Comparison of ENCODE assay signal across 9 cellular contexts in genomic region chr17:64005734-64006167, GRCh38. TPM values are rescaled to one million over a fixed set of nuclear protein-coding genes. Genes with fewer than 3 reads are reported as not detected.
A peak's percentile ranks its signal among the peaks of the same experiment; 100 is the strongest.
DNase-seq lines count a peak whose midpoint lies in the region; ATAC-seq and TF ChIP-seq lines count a peak whose summit lies in the region.
"Had no signal": no experiment of that assay in that cellular context is flagged by ENCODE, and none has a peak within 500 bp of the region (broad histone marks: within the 10 kb centered on the region; RNA-seq: fewer than 3 reads in every experiment).

No MANE protein-coding gene starts in this region.

- H3K4me3 Mint-ChIP-seq in H9, result no peak overlapping the region

- no peaks in the 10 kb centered on the region for H3K9me3 Mint-ChIP-seq in H9

- H3K4me2 ChIP-seq in BLaER1 (peak overlapping the region; percentile 91), H9 (ENCODE audit: insufficient read depth, insufficient read length, low read length) (no peak overlapping the region), SK-N-SH (no peak overlapping the region), mesendoderm (ENCODE audit: low read length) (no peak overlapping the region)

- H3K79me1 ChIP-seq in H9 (ENCODE audit: insufficient read depth, low read depth, low read length, poor library complexity, severe bottlenecking) (no peaks in the 10 kb centered on the region), mesendoderm (ENCODE audit: low read length) (no peaks in the 10 kb centered on the region)

- H3K27ac Mint-ChIP-seq in H9, result no peak overlapping the region; a peak in 1 of 7 replicates

- CTCF ChIA-PET in SK-N-SH (lab: Yijun Ruan, JAX), result interaction anchor here (0.5 to 4.6 kb wide), 14 partner anchors 12 to 707 kb away, joined by 3 to 32 read pairs (median 7); partner anchors contain the start of genes CSHL1 and GH1

- peak overlapping the region; percentile 80 for H3K27ac ChIP-seq in BLaER1
- H3K27ac ChIP-seq in H9 (ENCODE audit: insufficient read length, low read depth, low read length), result no peak overlapping the region
- H3K27ac ChIP-seq in SK-N-SH (ENCODE audit: low read depth in 2 of 2, low read length in 1 of 2), result peak overlapping the region in 1 of 2 experiments; percentile 53; a peak in 1 of 4 replicates
- H3K27ac ChIP-seq in right lobe of liver, result no peak overlapping the region
- no peak overlapping the region for H3K27ac ChIP-seq in mesendoderm (ENCODE audit: low read depth, low read length)
- H3K27ac ChIP-seq: SK-N-MC had no signal

- no peak overlapping the region for H3K14ac ChIP-seq in H9 (ENCODE audit: insufficient read depth, low read length)

- intact Hi-C loops in right lobe of liver (cut with DNase I), result loop anchor here in 1 of 2 donors (10.0 kb wide), 1 partner anchor 61 kb away; no protein-coding TSS in a partner anchor

- H3K79me2 ChIP-seq in H9 (ENCODE audit: insufficient read depth, low read length), result no peaks in the 10 kb centered on the region
- no peaks in the 10 kb centered on the region for H3K79me2 ChIP-seq in SK-N-SH (ENCODE audit: insufficient read depth)
- no peaks in the 10 kb centered on the region for H3K79me2 ChIP-seq in mesendoderm (ENCODE audit: control insufficient read depth, insufficient read depth, low read length)

- peak overlapping the region; percentile 58 for H3K4me3 ChIP-seq in BLaER1
- H3K4me3 ChIP-seq in SK-N-SH (ENCODE audit: low read depth in 2 of 2, low read length in 1 of 2), result no peak overlapping the region
- H3K4me3 ChIP-seq in right lobe of liver, result no peak overlapping the region
- H3K4me3 ChIP-seq in mesendoderm (ENCODE audit: low read length), result no peak overlapping the region
- H3K4me3 ChIP-seq: SK-N-MC had no signal

- H3K27me3 Mint-ChIP-seq in H9 (ENCODE audit: low read depth), result peaks cover 4% of the 10 kb centered on the region

- H3K18ac ChIP-seq in H9 (ENCODE audit: insufficient read length, low read depth, low read length) (no peak overlapping the region), mesendoderm (ENCODE audit: low read length) (no peak overlapping the region)

- no peak overlapping the region for H2BK12ac ChIP-seq in H9 (ENCODE audit: insufficient read length, low read depth, low read length)

- H2BK120ac ChIP-seq in H9 (ENCODE audit: low read depth, low read length, poor library complexity, severe bottlenecking) (no peak overlapping the region), mesendoderm (ENCODE audit: low read depth, low read length) (no peak overlapping the region)

- peaks cover 14 to 24% of the 10 kb centered on the region in 2 experiments for H3K4me1 Mint-ChIP-seq in H9

- TF ChIP-seq EP300 in SK-N-SH (IDR thresholded peaks at IDR 0.05; ENCODE audit: borderline replicate concordance in 1 of 2, low read depth in 1 of 2, low read length in 1 of 2), result no peak

- TF ChIP-seq POLR2A in right lobe of liver (IDR thresholded peaks at IDR 0.05), result no peak

- no peaks in the 10 kb centered on the region for H3K9me3 ChIP-seq in BLaER1
- H3K9me3 ChIP-seq in H9 (ENCODE audit: control insufficient read depth, low read depth, low read length), result no peaks in the 10 kb centered on the region
- H3K9me3 ChIP-seq in SK-N-SH, result no peaks in the 10 kb centered on the region
- H3K9me3 ChIP-seq in right lobe of liver, result no peaks in the 10 kb centered on the region

- WGBS in H9 (ENCODE audit: extremely low coverage, insufficient read length, low lambda C conversion rate), result no CpG with 5 or more reads among the region's 6 CpGs
- WGBS in SK-N-SH (ENCODE audit: low lambda C conversion rate), result 57% methylated on average over 6 of the region's 6 CpGs
- 9% methylated on average over 4 of the region's 6 CpGs for WGBS in right lobe of liver (ENCODE audit: insufficient coverage, low coverage, low lambda C conversion rate, missing lambda C conversion rate)
- no CpG with 5 or more reads among the region's 6 CpGs for WGBS in mesendoderm (ENCODE audit: extremely low coverage, insufficient coverage, low lambda C conversion rate)

- H2BK20ac ChIP-seq in H9 (ENCODE audit: low read depth, low read length, poor library complexity, severe bottlenecking), result no peak overlapping the region

- TF ChIP-seq CTCF in H9 (conservative IDR thresholded peaks at IDR 0.05), result no peak
- no peak for TF ChIP-seq CTCF in SK-N-SH (IDR thresholded peaks at IDR 0.05)
- TF ChIP-seq CTCF in right lobe of liver (IDR thresholded peaks at IDR 0.05), result no peak

- H3T11ph ChIP-seq in H9 (ENCODE audit: low read length), result no peak overlapping the region

- H3K23me2 ChIP-seq in H9 (ENCODE audit: insufficient read length, low read depth, low read length, poor library complexity, severe bottlenecking), result no peaks in the 10 kb centered on the region

- H4K91ac ChIP-seq in H9 (ENCODE audit: insufficient read length, low read depth, low read length), result no peak overlapping the region

- peaks cover 100% of the 10 kb centered on the region for H3K4me1 ChIP-seq in BLaER1
- H3K4me1 ChIP-seq in H9 (ENCODE audit: insufficient read depth, low read length), result peaks cover 3% of the 10 kb centered on the region; the same call in 1 of the 2 replicates
- peaks cover 0 to 22% of the 10 kb centered on the region in 2 experiments; a peak in 1 of 4 replicates for H3K4me1 ChIP-seq in SK-N-SH (ENCODE audit: control insufficient read depth in 1 of 2, insufficient read depth in 2 of 2, low read depth in 1 of 2, low read length in 1 of 2)
- H3K4me1 ChIP-seq in right lobe of liver, result peaks cover 0 to 3% (median 0%) of the 10 kb centered on the region in 4 donors
- H3K4me1 ChIP-seq in mesendoderm (ENCODE audit: control insufficient read depth, low read depth, low read length), result no peaks in the 10 kb centered on the region

- H4K20me1 ChIP-seq in BLaER1 (peaks cover 87% of the 10 kb centered on the region), H9 (ENCODE audit: control insufficient read depth, insufficient read depth, insufficient read length) (no peaks in the 10 kb centered on the region), SK-N-SH (ENCODE audit: insufficient read depth) (no peaks in the 10 kb centered on the region)

- no peak overlapping the region for H4K5ac ChIP-seq in H9 (ENCODE audit: insufficient read length, low read depth, low read length)
- no peak overlapping the region for H4K5ac ChIP-seq in mesendoderm (ENCODE audit: low read length)

- H2AFZ ChIP-seq in H9 (ENCODE audit: low read length) (no peak overlapping the region), SK-N-SH (ENCODE audit: low read depth) (no peak overlapping the region)

- H3K36me3 Mint-ChIP-seq in H9 (ENCODE audit: insufficient read depth in 1 of 3, low read depth in 3 of 3), result no peaks in the 10 kb centered on the region

- H3K23ac ChIP-seq in H9 (ENCODE audit: insufficient read length, low read depth, low read length), result no peak overlapping the region
- no peak overlapping the region for H3K23ac ChIP-seq in mesendoderm (ENCODE audit: low read length)

- no peaks in the 10 kb centered on the region for H3K9me2 ChIP-seq in SK-N-SH

- ATAC-seq in right lobe of liver, result peak; percentile 52 to 67 (median 56)

- DNase-seq in H9 (peak; percentile 27), SK-N-SH (peak; percentile 76), right lobe of liver (peak in 2 of 3 donors; percentile 67 to 73), hepatic stellate cell (ENCODE audit: low spot score) (no peak), mucosa of gallbladder (ENCODE audit: low spot score) (no peak), mesendoderm (no peak)
- DNase-seq in stimulated activated naive CD4-positive, alpha-beta T cell treated with Interleukin-2 at 50 U/mL for 16 hours (lab: John Stamatoyannopoulos, UW), result no peak

- TF ChIP-seq RAD21 in SK-N-SH (IDR thresholded peaks at IDR 0.05; ENCODE audit: low read length), result no peak

- H3K56ac ChIP-seq in H9 (ENCODE audit: insufficient read length, low read depth, low read length) (no peak overlapping the region), mesendoderm (ENCODE audit: low read length) (no peak overlapping the region)

- H3K27me3 ChIP-seq in BLaER1 (no peaks in the 10 kb centered on the region), H9 (ENCODE audit: insufficient read depth, low read length) (no peaks in the 10 kb centered on the region), SK-N-SH (ENCODE audit: insufficient read depth) (no peaks in the 10 kb centered on the region), right lobe of liver (no peaks in the 10 kb centered on the region), mesendoderm (ENCODE audit: insufficient read depth, low read length, poor library complexity) (no peaks in the 10 kb centered on the region)

- H3K36me3 ChIP-seq in BLaER1 (peaks cover 83% of the 10 kb centered on the region), SK-N-SH (replicated peaks in 1 of 2; ENCODE audit: control insufficient read depth in 1 of 2, insufficient read depth in 2 of 2, low read length in 1 of 2) (no peaks in the 10 kb centered on the region), right lobe of liver (no peaks in the 10 kb centered on the region), mesendoderm (ENCODE audit: control insufficient read depth, insufficient read depth, low read length) (no peaks in the 10 kb centered on the region)

- H2AK5ac ChIP-seq in H9 (ENCODE audit: insufficient read length, low read length), result no peak overlapping the region
- H2AK5ac ChIP-seq in mesendoderm (ENCODE audit: low read length), result no peak overlapping the region

- H2BK5ac ChIP-seq in H9 (ENCODE audit: insufficient read length, low read length) (no peak overlapping the region), mesendoderm (ENCODE audit: low read length) (no peak overlapping the region)

- H4K8ac ChIP-seq in H9 (replicated peaks; ENCODE audit: insufficient read length, low read depth, low read length) (no peak overlapping the region), mesendoderm (ENCODE audit: low read depth, low read length) (no peak overlapping the region)

- no peaks in the 10 kb centered on the region for H3F3A ChIP-seq in SK-N-SH (replicated peaks; ENCODE audit: insufficient read depth)

- H3K4ac ChIP-seq in H9 (ENCODE audit: low read depth, low read length) (no peak overlapping the region), mesendoderm (ENCODE audit: low read depth, low read length) (no peak overlapping the region)

- POLR2A ChIA-PET in SK-N-SH (lab: Yijun Ruan, JAX), result interaction anchor here (0.8 kb wide), 1 partner anchor 140 kb away, joined by 3 read pairs; no protein-coding TSS in a partner anchor

- peak overlapping the region; percentile 71 for H3K9ac ChIP-seq in BLaER1
- no peak overlapping the region for H3K9ac ChIP-seq in H9 (ENCODE audit: extremely low read depth, insufficient read length, low read length)
- no peak overlapping the region for H3K9ac ChIP-seq in SK-N-SH
- H3K9ac ChIP-seq in mesendoderm (ENCODE audit: low read length), result no peak overlapping the region

- H2BK15ac ChIP-seq in H9 (ENCODE audit: low read depth, low read length), result no peak overlapping the region
- no peak overlapping the region for H2BK15ac ChIP-seq in mesendoderm (replicated peaks; ENCODE audit: low read depth)

RNA-seq across cellular contexts. Expression of gene PRR29, which starts 7.6 kb away (rescaled TPM):
- 0.87 and 1.5 TPM in 2 replicates for total RNA-seq in H9 (2021)
- polyA plus RNA-seq in SK-N-SH (2012; rRNA removed), result 2.5 and 2.7 TPM in 2 replicates
- 1.2 and 2.0 TPM in 2 replicates for polyA plus RNA-seq in SK-N-SH (2012; cell fraction: cytosol; rRNA removed)
- polyA plus RNA-seq in SK-N-SH (2012; cell fraction: nucleus; rRNA removed), result 9.8 and 10.5 TPM in 2 replicates
- total RNA-seq in right lobe of liver, result under 1 TPM in 3 of 6 experiments, not detected in 3; 0.07 to 0.33 (median 0.12) TPM
- total RNA-seq in mucosa of gallbladder, result 0.26 TPM
- polyA plus RNA-seq in mesendoderm (2013, experiment 1 of 2), result 0.22 TPM
- polyA plus RNA-seq in mesendoderm (2013, experiment 2 of 2), result 0.27 TPM

RNA-seq across cellular contexts. Expression of gene ICAM2, which starts 14.7 kb away (rescaled TPM):
- total RNA-seq in H9 (2021) (0.28 and 0.35 TPM in 2 replicates), right lobe of liver (10 to 100 TPM in 3 of 6 experiments, 1 to 10 TPM in 3; 5.5 to 16.1 (median 8.6) TPM), mucosa of gallbladder (14.8 TPM)
- polyA plus RNA-seq in SK-N-SH (2012; rRNA removed), result 0.08 TPM in 1 of 2 replicates, not detected in the other
- polyA plus RNA-seq in SK-N-SH (2012; cell fraction: cytosol; rRNA removed), result 0.08 and 0.14 TPM in 2 replicates
- polyA plus RNA-seq in SK-N-SH (2012; cell fraction: nucleus; rRNA removed), result 0.23 TPM in 1 of 2 replicates, not detected in the other
- 0.70 TPM for polyA plus RNA-seq in mesendoderm (2013, experiment 1 of 2)
- polyA plus RNA-seq in mesendoderm (2013, experiment 2 of 2), result 0.57 TPM

RNA-seq across cellular contexts. Expression of gene SCN4A, which starts 33.0 kb away (rescaled TPM):
- total RNA-seq in H9 (2021) (5.0 and 5.8 TPM in 2 replicates), right lobe of liver (1 to 10 TPM in 1 of 6 experiments, under 1 TPM in 5; 0.10 to 1.4 (median 0.20) TPM), mucosa of gallbladder (1.2 TPM)
- not detected in 2 replicates for polyA plus RNA-seq in SK-N-SH (2012; rRNA removed)
- polyA plus RNA-seq in SK-N-SH (2012; cell fraction: cytosol; rRNA removed), result under 0.01 TPM in 1 of 2 replicates, not detected in the other
- polyA plus RNA-seq in SK-N-SH (2012; cell fraction: nucleus; rRNA removed), result not detected in 2 replicates
- 1.4 TPM for polyA plus RNA-seq in mesendoderm (2013, experiment 1 of 2)
- polyA plus RNA-seq in mesendoderm (2013, experiment 2 of 2), result 1.6 TPM

Comparison
In these comparisons a context has a peak if more than half of its experiments do, and no peak if none do; other contexts are left out.
1. DNase-seq: peak in H9 (single experiment), SK-N-SH (single experiment) and right lobe of liver (2 of 3); none in stimulated activated naive CD4-positive, alpha-beta T cell treated with Interleukin-2 at 50 U/mL for 16 hours (single experiment), hepatic stellate cell (single experiment), mucosa of gallbladder (single experiment) and mesendoderm (single experiment).